In the genomic region with DNA sequence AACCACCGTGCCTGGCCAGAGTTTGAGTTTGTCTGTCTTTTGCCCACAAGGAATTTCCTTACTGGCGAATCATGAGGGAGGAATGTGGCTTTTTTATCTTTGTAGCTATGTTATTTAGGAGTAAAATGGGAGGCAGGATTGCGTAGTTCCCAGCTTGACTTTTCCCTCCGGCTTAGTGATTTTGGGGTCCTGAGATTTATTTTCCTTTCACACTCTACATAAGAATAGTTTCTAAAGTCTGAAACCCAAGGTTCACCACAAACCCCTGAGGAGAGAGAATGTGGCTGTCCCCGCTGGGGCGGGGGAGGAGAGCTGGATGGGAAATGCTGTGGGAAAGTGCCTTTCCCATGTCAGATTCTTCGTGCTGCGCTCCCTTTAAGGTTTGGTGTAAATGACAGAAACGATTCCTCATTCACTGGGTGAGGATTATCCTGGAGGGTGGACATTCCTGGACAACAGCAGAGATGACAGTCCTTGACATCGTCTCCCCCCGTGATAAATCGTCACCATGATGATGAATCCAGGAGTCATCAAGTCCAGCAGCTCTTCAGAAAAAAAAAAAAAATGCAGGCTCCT, we compare ENCODE assay signal across 14 cellular contexts.
DNase-seq lines count a peak whose midpoint lies in the region; ATAC-seq and TF ChIP-seq lines count a peak whose summit lies in the region.
"Had no signal": no experiment of that assay in that cellular context is flagged by ENCODE, and none has a peak within 500 bp of the region (broad histone marks: within the 10 kb centered on the region; RNA-seq: fewer than 3 reads in every experiment).

No MANE protein-coding gene starts in this region.

- no peak for TF ChIP-seq CTCF in RWPE2 (IDR thresholded peaks at IDR 0.05; ENCODE audit: poor library complexity, severe bottlenecking)
- no peak for TF ChIP-seq CTCF in fibroblast of villous mesenchyme (IDR thresholded peaks at IDR 0.05; ENCODE audit: insufficient read depth, low read depth, low read length)
- TF ChIP-seq CTCF in foreskin fibroblast (IDR thresholded peaks at IDR 0.05; ENCODE audit: low read depth, low read length): no peak
- no peak for TF ChIP-seq CTCF in glutamatergic neuron (IDR thresholded peaks at IDR 0.05; ENCODE audit: partially characterized antibody, unreplicated experiment)

- H3K4me3 Mint-ChIP-seq in glutamatergic neuron (ENCODE audit: unreplicated experiment): no peak overlapping the region
- H3K4me3 Mint-ChIP-seq: activated CD8-positive, alpha-beta memory T cell treated with anti-CD3 and anti-CD28 coated beads, Interleukin-2, amount 10 ng/mL, durations not matched to agents 7 days and 5 days; activated naive CD4-positive, alpha-beta T cell treated with anti-CD3 and anti-CD28 coated beads, Interleukin-2, amount 10 ng/mL, durations not matched to agents 7 days and 5 days had no signal

- H3K27ac ChIP-seq in RWPE2 (ENCODE audit: poor library complexity, severe bottlenecking): no peak overlapping the region
- H3K27ac ChIP-seq: VCaP had no signal

- peaks cover 3% of the 10 kb centered on the region for H3K9me3 Mint-ChIP-seq in glutamatergic neuron (ENCODE audit: unreplicated experiment)

- peak overlapping the region; percentile 6 for H2AFZ ChIP-seq in neuron (ENCODE audit: low read depth, low read length)

- no peaks in the 10 kb centered on the region for H3K9me3 ChIP-seq in RWPE2 (ENCODE audit: severe bottlenecking)
- H3K9me3 ChIP-seq in neuron (ENCODE audit: low read length): no peaks in the 10 kb centered on the region

- peaks cover 3% of the 10 kb centered on the region for H3K27me3 Mint-ChIP-seq in glutamatergic neuron (ENCODE audit: unreplicated experiment)
- H3K27me3 Mint-ChIP-seq: activated CD8-positive, alpha-beta memory T cell treated with anti-CD3 and anti-CD28 coated beads, Interleukin-2, amount 10 ng/mL, durations not matched to agents 7 days and 5 days; activated naive CD4-positive, alpha-beta T cell treated with anti-CD3 and anti-CD28 coated beads, Interleukin-2, amount 10 ng/mL, durations not matched to agents 7 days and 5 days had no signal

- H3K4me1 Mint-ChIP-seq in glutamatergic neuron (ENCODE audit: low read depth, unreplicated experiment): no peaks in the 10 kb centered on the region
- H3K4me1 Mint-ChIP-seq: activated CD8-positive, alpha-beta memory T cell treated with anti-CD3 and anti-CD28 coated beads, Interleukin-2, amount 10 ng/mL, durations not matched to agents 7 days and 5 days; activated naive CD4-positive, alpha-beta T cell treated with anti-CD3 and anti-CD28 coated beads, Interleukin-2, amount 10 ng/mL, durations not matched to agents 7 days and 5 days had no signal

- H3K4me1 ChIP-seq in RWPE2 (ENCODE audit: insufficient read depth, poor library complexity, severe bottlenecking) (no peaks in the 10 kb centered on the region), neuron (ENCODE audit: insufficient read depth, low read length) (peaks cover 36% of the 10 kb centered on the region)

- H3K27ac Mint-ChIP-seq in glutamatergic neuron (ENCODE audit: unreplicated experiment): no peak overlapping the region
- H3K27ac Mint-ChIP-seq: activated CD8-positive, alpha-beta memory T cell treated with anti-CD3 and anti-CD28 coated beads, Interleukin-2, amount 10 ng/mL, durations not matched to agents 7 days and 5 days; activated naive CD4-positive, alpha-beta T cell treated with anti-CD3 and anti-CD28 coated beads, Interleukin-2, amount 10 ng/mL, durations not matched to agents 7 days and 5 days had no signal

- H3K36me3 Mint-ChIP-seq in glutamatergic neuron (ENCODE audit: unreplicated experiment): peaks cover 6% of the 10 kb centered on the region
- H3K36me3 Mint-ChIP-seq: activated CD8-positive, alpha-beta memory T cell treated with anti-CD3 and anti-CD28 coated beads, Interleukin-2, amount 10 ng/mL, durations not matched to agents 7 days and 5 days had no signal

- H3K36me3 ChIP-seq in RWPE2 (ENCODE audit: low read depth): no peaks in the 10 kb centered on the region
- H3K36me3 ChIP-seq in neuron (ENCODE audit: insufficient read depth, low read length): no peaks in the 10 kb centered on the region

- ATAC-seq in RWPE2 (ENCODE audit: low read depth) (peak; percentile 44; the same call in 1 of the 3 replicates), HG02970 (IDR thresholded peaks at IDR 0.05; ENCODE audit: low FRiP score, unreplicated experiment) (no peak), GM19463 (IDR thresholded peaks at IDR 0.05; ENCODE audit: unreplicated experiment) (no peak)
- ATAC-seq: activated CD8-positive, alpha-beta memory T cell treated with anti-CD3 and anti-CD28 coated beads, Interleukin-2, amount 10 ng/mL, durations not matched to agents 7 days and 5 days had no signal

- H3K27me3 ChIP-seq in RWPE2 (ENCODE audit: insufficient read depth, poor library complexity, severe bottlenecking) (no peaks in the 10 kb centered on the region), neuron (ENCODE audit: insufficient read depth, low read length) (no peaks in the 10 kb centered on the region)

- no peak overlapping the region for H3K4me3 ChIP-seq in RWPE2 (ENCODE audit: severe bottlenecking)
- no peak overlapping the region for H3K4me3 ChIP-seq in fibroblast of villous mesenchyme (ENCODE audit: low read depth, low read length)
- peak overlapping the region; percentile 24 for H3K4me3 ChIP-seq in neuron (ENCODE audit: low read length)
- H3K4me3 ChIP-seq in foreskin fibroblast (ENCODE audit: low read depth in 1 of 2, low read length in 2 of 2): no peak overlapping the region

- DNase-seq in ELR (ENCODE audit: low read depth): peak; percentile 26
- DNase-seq in RWPE2 (ENCODE audit: low spot score): no peak
- peak; percentile 17 for DNase-seq in fibroblast of villous mesenchyme (ENCODE audit: low read depth)
- DNase-seq in foreskin fibroblast: no peak
- no peak for DNase-seq in glutamatergic neuron
- DNase-seq: activated CD8-positive, alpha-beta memory T cell treated with anti-CD3 and anti-CD28 coated beads, Interleukin-2, amount 10 ng/mL, durations not matched to agents 7 days and 5 days; activated naive CD4-positive, alpha-beta T cell treated with anti-CD3 and anti-CD28 coated beads, Interleukin-2, amount 10 ng/mL, durations not matched to agents 7 days and 5 days; DMS53; NCI-H1694; stimulated activated CD4-positive, alpha-beta T cell treated with anti-CD3 and anti-CD28 coated beads, Interleukin-1b, Interleukin-23, amount 100 ng/mL, for 48 hours had no signal

Comparison
In these comparisons a context has a peak if more than half of its experiments do, and no peak if none do; other contexts are left out.
1. DNase-seq: peak in ELR (single experiment) and fibroblast of villous mesenchyme (single experiment); none in RWPE2 (single experiment), foreskin fibroblast (0 of 2) and glutamatergic neuron (single experiment).